ENCODE assay signal across 27 cellular contexts in genomic region chr3:53357457-53357856, GRCh38. TPM values are rescaled to one million over a fixed set of nuclear protein-coding genes. Genes with fewer than 3 reads are reported as not detected.
A peak's percentile ranks its signal among the peaks of the same experiment; 100 is the strongest.
DNase-seq lines count a peak whose midpoint lies in the region; TF ChIP-seq lines count a peak whose summit lies in the region.
"Had no signal": no experiment of that assay in that cellular context is flagged by ENCODE, and none has a peak within 500 bp of the region (broad histone marks: within the 10 kb centered on the region; RNA-seq: fewer than 3 reads in every experiment).

No MANE protein-coding gene starts in this region.

- H4K20me1 ChIP-seq in Karpas-422 (ENCODE audit: insufficient read depth, low read depth, low read length), result no peaks in the 10 kb centered on the region

- H3K4me1 ChIP-seq in neutrophil (ENCODE audit: control insufficient read depth in 1 of 2, insufficient read depth in 1 of 2, low read depth in 1 of 2, low read length in 1 of 2), result peaks cover 18 to 28% of the 10 kb centered on the region in 2 experiments
- no peaks in the 10 kb centered on the region for H3K4me1 ChIP-seq in Karpas-422 (ENCODE audit: low read length)
- H3K4me1 ChIP-seq: vagina had no signal

- H3K4me3 ChIP-seq in neutrophil (ENCODE audit: low read depth in 1 of 2, low read length in 1 of 2), result no peak overlapping the region
- no peak overlapping the region for H3K4me3 ChIP-seq in Karpas-422 (ENCODE audit: low read length)
- H3K4me3 ChIP-seq: cardiac muscle cell, coronary artery, vagina had no signal

- H3K9ac ChIP-seq in Karpas-422 (ENCODE audit: low read length), result no peak overlapping the region

- H3K27ac ChIP-seq in neutrophil (peak overlapping the region; percentile 55), Karpas-422 (ENCODE audit: low read length) (no peak overlapping the region)
- H3K27ac ChIP-seq: 22Rv1, cardiac muscle cell, coronary artery, vagina had no signal

- DNase-seq in SIG-M5 treated with dmso at 0.1 percent for 504 hours (lab: John Stamatoyannopoulos, UW; ENCODE audit: unreplicated experiment) (peak; percentile 58), SIG-M5 (lab: John Stamatoyannopoulos, UW) (no peak), NOMO-1 (lab: John Stamatoyannopoulos, UW; ENCODE audit: unreplicated experiment in 2 of 2) (peak; percentile 34 to 66), dedifferentiated amniotic fluid mesenchymal stem cell (ENCODE audit: extremely low spot score) (peak; percentile 47), COR-L47 (lab: John Stamatoyannopoulos, UW) (no peak), Karpas-422 (no peak)
- no peak for DNase-seq in stimulated activated CD8-positive, alpha-beta memory T cell treated with anti-CD3 and anti-CD28 coated beads, Interleukin-4, amount 100 ng/mL, for 48 hours
- DNase-seq: activated CD4-positive, CD25-positive, alpha-beta regulatory T cell; activated naive CD4-positive, alpha-beta T cell treated with anti-CD3 and anti-CD28 coated beads, Interleukin-2, amount 10 ng/mL, durations not matched to agents 7 days and 5 days; anterior cingulate cortex; CD8-positive, alpha-beta memory T cell; effector memory CD8-positive, alpha-beta T cell; KG1; left ventricle myocardium superior; naive thymus-derived CD8-positive, alpha-beta T cell; NCI-H1048; NCI-H1694 treated with DMSO at 0.1 percent for 48 hours; NCI-H510A; occipital lobe; SHP77; stimulated activated naive CD8-positive, alpha-beta T cell treated with anti-CD3 and anti-CD28 coated beads, Interleukin-15, amount 100 ng/mL, for 72 hours; SW 1271 had no signal

- no peak overlapping the region for H3K4me2 ChIP-seq in Karpas-422 (ENCODE audit: low read depth, low read length, poor library complexity, severe bottlenecking)

- TF ChIP-seq CTCF in neutrophil (IDR thresholded peaks at IDR 0.05), result no peak

- no peaks in the 10 kb centered on the region for H3K9me3 ChIP-seq in neutrophil
- no peaks in the 10 kb centered on the region for H3K9me3 ChIP-seq in Karpas-422 (ENCODE audit: low read length)
- H3K9me3 ChIP-seq: vagina had no signal

- H2AFZ ChIP-seq in Karpas-422 (ENCODE audit: low read length), result no peak overlapping the region

- H3K27me3 ChIP-seq in neutrophil (no peaks in the 10 kb centered on the region), Karpas-422 (ENCODE audit: low read length) (no peaks in the 10 kb centered on the region)
- H3K27me3 ChIP-seq: cardiac muscle cell, vagina had no signal

- H3K36me3 ChIP-seq in neutrophil, result no peaks in the 10 kb centered on the region
- H3K36me3 ChIP-seq in Karpas-422 (ENCODE audit: insufficient read depth, low read length), result no peaks in the 10 kb centered on the region
- H3K36me3 ChIP-seq: cardiac muscle cell, vagina had no signal

- no peaks in the 10 kb centered on the region for H3K79me2 ChIP-seq in Karpas-422 (ENCODE audit: low read length)

- H3K9me2 ChIP-seq in Karpas-422 (replicated peaks; ENCODE audit: insufficient read depth, low read length), result no peaks in the 10 kb centered on the region

RNA-seq across cellular contexts. Expression of gene DCP1A, which starts 10.1 kb away (rescaled TPM):
- total RNA-seq in Karpas-422 (2014; rRNA removed; shearing (Covaris generic); ENCODE audit: low replicate concordance), result 16.6 and 29.8 TPM in 2 replicates

Comparison
In these comparisons a context has a peak if more than half of its experiments do, and no peak if none do; other contexts are left out.
1. DNase-seq: peak in SIG-M5 treated with dmso at 0.1 percent for 504 hours (single experiment), NOMO-1 (2 of 2) and dedifferentiated amniotic fluid mesenchymal stem cell (single experiment); none in SIG-M5 (single experiment), stimulated activated CD8-positive, alpha-beta memory T cell treated with anti-CD3 and anti-CD28 coated beads, Interleukin-4, amount 100 ng/mL, for 48 hours (single experiment), COR-L47 (single experiment) and Karpas-422 (single experiment).